Comparison of ENCODE assay signal across 7 cellular contexts in genomic region chr2:89092911-89093310, GRCh38.
A peak's percentile ranks its signal among the peaks of the same experiment; 100 is the strongest.
DNase-seq lines count a peak whose midpoint lies in the region; ATAC-seq and TF ChIP-seq lines count a peak whose summit lies in the region.
"Not testable (repeated sequence)": the region's sequence is repeated elsewhere in the genome, so short reads cannot be mapped to it uniquely, and the experiment has no call there.

No MANE protein-coding gene starts in this region.

- H3K18ac ChIP-seq in mesendoderm (ENCODE audit: low read length) = not testable (repeated sequence)

- H2AK5ac ChIP-seq in mesendoderm (ENCODE audit: low read length) = not testable (repeated sequence)

- H3K4me3 Mint-ChIP-seq in Caco-2 (ENCODE audit: unreplicated experiment); type B pancreatic cell: not testable (repeated sequence)

- not testable (repeated sequence) for H3K79me2 ChIP-seq in mesendoderm (ENCODE audit: control insufficient read depth, insufficient read depth, low read length)

- H2BK5ac ChIP-seq in mesendoderm (ENCODE audit: low read length) = not testable (repeated sequence)

- H3K27me3 Mint-ChIP-seq in Caco-2 (ENCODE audit: insufficient read depth, unreplicated experiment); type B pancreatic cell: not testable (repeated sequence)

- not testable (repeated sequence) for H3K9me3 ChIP-seq in Caco-2; RWPE2 (ENCODE audit: severe bottlenecking)

- H3K36me3 ChIP-seq in Caco-2 (ENCODE audit: control insufficient read depth, insufficient read depth, low read length); RWPE2 (ENCODE audit: low read depth); mesendoderm (ENCODE audit: control insufficient read depth, insufficient read depth, low read length): not testable (repeated sequence)

- not testable (repeated sequence) for H3K27ac ChIP-seq in RWPE2 (ENCODE audit: poor library complexity, severe bottlenecking); foreskin keratinocyte; mesendoderm (ENCODE audit: low read depth, low read length)

- not testable (repeated sequence) for H3K9ac ChIP-seq in mesendoderm (ENCODE audit: low read length)

- not testable (repeated sequence) for H4K5ac ChIP-seq in mesendoderm (ENCODE audit: low read length)

- not testable (repeated sequence) for BruUV-seq in Caco-2 (replicated peaks; lab: Mats Ljungman, UMichigan)

- not testable (repeated sequence) for H3K4me1 ChIP-seq in Caco-2; RWPE2 (ENCODE audit: insufficient read depth, poor library complexity, severe bottlenecking); foreskin keratinocyte; mesendoderm (ENCODE audit: control insufficient read depth, low read depth, low read length)

- not testable (repeated sequence) for H3K4me1 Mint-ChIP-seq in Caco-2 (ENCODE audit: low read depth, unreplicated experiment); type B pancreatic cell (ENCODE audit: unreplicated experiment)

- H3K56ac ChIP-seq in mesendoderm (ENCODE audit: low read length) = not testable (repeated sequence)

- H3K23ac ChIP-seq in mesendoderm (ENCODE audit: low read length) = not testable (repeated sequence)

- intact Hi-C loops in Caco-2 (cut with micrococcal nuclease; ENCODE audit: unreplicated experiment) = not testable (repeated sequence)

- not testable (repeated sequence) for TF ChIP-seq CTCF in Caco-2 (IDR thresholded peaks at IDR 0.05; ENCODE audit: insufficient read depth in 1 of 2, low read depth in 1 of 2, low read length in 1 of 2, severe bottlenecking in 1 of 2, unreplicated experiment in 1 of 2); RWPE2 (IDR thresholded peaks at IDR 0.05; ENCODE audit: poor library complexity, severe bottlenecking); foreskin keratinocyte (conservative IDR thresholded peaks at IDR 0.05); type B pancreatic cell (conservative IDR thresholded peaks at IDR 0.05)

- not testable (repeated sequence) for H3K27me3 ChIP-seq in Caco-2 (replicated peaks; ENCODE audit: control insufficient read depth, insufficient read depth, low read length); RWPE2 (ENCODE audit: insufficient read depth, poor library complexity, severe bottlenecking); foreskin keratinocyte; mesendoderm (ENCODE audit: insufficient read depth, low read length, poor library complexity)

- not testable (repeated sequence) for H2BK15ac ChIP-seq in mesendoderm (replicated peaks; ENCODE audit: low read depth)

- no CpG with 5 or more reads among the region's 8 CpGs for WGBS in mesendoderm (ENCODE audit: extremely low coverage, insufficient coverage, low lambda C conversion rate)

- H3K27ac Mint-ChIP-seq in Caco-2 (ENCODE audit: unreplicated experiment) = not testable (repeated sequence)
- H3K27ac Mint-ChIP-seq in type B pancreatic cell = peak overlapping the region; percentile 67

- not testable (repeated sequence) for H3K4ac ChIP-seq in mesendoderm (ENCODE audit: low read depth, low read length)

- not testable (repeated sequence) for H3K36me3 Mint-ChIP-seq in Caco-2 (ENCODE audit: insufficient read depth, unreplicated experiment); type B pancreatic cell

- not testable (repeated sequence) for H4K8ac ChIP-seq in mesendoderm (ENCODE audit: low read depth, low read length)

- peak; percentile 5 to 43 for DNase-seq in Caco-2
- peak; percentile 12 for DNase-seq in EL
- peak; percentile 1 for DNase-seq in ELR (ENCODE audit: low read depth)
- not testable (repeated sequence) for DNase-seq in RWPE2 (ENCODE audit: low spot score); type B pancreatic cell (ENCODE audit: extremely low spot score, unreplicated experiment)
- DNase-seq in foreskin keratinocyte = peak; percentile 19 to 28
- DNase-seq in mesendoderm = peak; percentile 0

- not testable (repeated sequence) for H2BK120ac ChIP-seq in mesendoderm (ENCODE audit: low read depth, low read length)

- ATAC-seq in RWPE2 (ENCODE audit: low read depth) = 0 out of 3 replicates have a peak, but pooled peaks have one; percentile 27
- ATAC-seq in foreskin keratinocyte = peak; percentile 95

- not testable (repeated sequence) for H3K4me3 ChIP-seq in Caco-2 (ENCODE audit: low read depth, low read length); RWPE2 (ENCODE audit: severe bottlenecking); mesendoderm (ENCODE audit: low read length)

- POLR2A ChIA-PET in Caco-2 (lab: Charles Lee) = not testable (repeated sequence)

- H3K79me1 ChIP-seq in mesendoderm (ENCODE audit: low read length) = not testable (repeated sequence)

- not testable (repeated sequence) for H3K4me2 ChIP-seq in mesendoderm (ENCODE audit: low read length)

- CTCF ChIA-PET in Caco-2 (lab: Charles Lee) = not testable (repeated sequence)

- not testable (repeated sequence) for H3K9me3 Mint-ChIP-seq in Caco-2 (ENCODE audit: unreplicated experiment); type B pancreatic cell
